9 cellular contexts compared by ENCODE assay signal in the genomic region with DNA sequence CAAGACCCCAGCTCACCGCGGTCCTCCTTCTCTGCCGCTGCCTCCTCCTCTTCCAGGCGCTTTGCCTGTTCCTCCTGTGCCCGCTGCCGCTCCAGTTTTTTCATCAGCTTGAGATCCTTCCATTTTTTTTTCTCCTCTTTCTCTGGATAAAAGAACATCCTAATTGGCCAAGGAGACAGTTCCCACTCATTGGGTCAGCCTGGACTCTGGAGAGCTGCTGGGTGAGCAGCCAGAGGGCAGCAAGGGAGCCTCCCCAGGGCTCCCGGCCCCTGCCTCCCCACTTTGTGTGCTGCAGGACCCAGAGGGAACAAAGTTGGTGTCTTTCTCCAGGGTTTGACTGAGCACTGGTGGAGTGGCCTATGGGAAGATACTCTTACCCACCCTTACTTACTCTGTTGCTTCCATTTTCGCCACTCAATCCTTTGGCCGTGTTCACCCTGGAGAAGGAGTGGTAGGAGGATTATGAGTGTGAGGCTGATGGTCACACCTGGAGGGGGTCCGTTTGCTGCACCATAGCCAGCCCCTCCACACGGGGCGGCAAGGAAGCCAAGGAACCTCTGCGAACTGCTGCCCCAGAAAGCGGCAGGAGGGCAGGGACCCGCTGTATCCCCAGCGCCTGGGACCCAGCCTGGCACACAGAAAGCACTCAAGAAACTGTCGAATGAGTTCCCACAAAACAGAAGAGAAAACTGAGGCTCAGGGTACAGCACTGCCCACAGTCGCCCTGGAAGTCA. TPM values are rescaled to one million over a fixed set of nuclear protein-coding genes. Genes with fewer than 3 reads are reported as not detected.
DNase-seq lines count a peak whose midpoint lies in the region; ATAC-seq, FAIRE-seq and TF ChIP-seq lines count a peak whose summit lies in the region.
"Had no signal": no experiment of that assay in that cellular context is flagged by ENCODE, and none has a peak within 500 bp of the region (broad histone marks: within the 10 kb centered on the region; RNA-seq: fewer than 3 reads in every experiment).

No MANE protein-coding gene starts in this region.

- no peaks in the 10 kb centered on the region for H3K27me3 Mint-ChIP-seq in T-cell

- H3K9me3 ChIP-seq in A549 (no peaks in the 10 kb centered on the region), right atrium auricular region (no peaks in the 10 kb centered on the region), spleen (no peaks in the 10 kb centered on the region)

- peaks cover 18 to 26% (median 19%) of the 10 kb centered on the region in 3 donors for H3K4me1 Mint-ChIP-seq in T-cell

- TF ChIP-seq CTCF in A549 (IDR thresholded peaks at IDR 0.05), result no peak
- no peak for TF ChIP-seq CTCF in right atrium auricular region (IDR thresholded peaks at IDR 0.05)
- TF ChIP-seq CTCF in spleen (IDR thresholded peaks at IDR 0.05 in 8 of 11, conservative IDR thresholded peaks at IDR 0.05 in 3 of 11), result no peak

- peaks cover 26% of the 10 kb centered on the region for H3K36me3 Mint-ChIP-seq in T-cell

- WGBS in A549 (ENCODE audit: missing lambda C conversion rate), result 32% methylated on average over 18 of the region's 18 CpGs
- 30 to 36% (median 34%) methylated on average over 18 of the region's 18 CpGs for WGBS in spleen, 5 donors

- FAIRE-seq in A549 (lab: Jason Lieb, UNC), result no peak
- FAIRE-seq in GM19239 (lab: Jason Lieb, UNC), result no peak
- FAIRE-seq: islet of Langerhans had no signal

- peak; percentile 10 to 15 for ATAC-seq in A549
- peak; percentile 16 for ATAC-seq in GM21360 (IDR thresholded peaks at IDR 0.05; ENCODE audit: unreplicated experiment)
- no peak for ATAC-seq in T-cell (replicated peaks in 1 of 4)
- ATAC-seq in GM18873 (IDR thresholded peaks at IDR 0.05; ENCODE audit: low FRiP score, unreplicated experiment), result no peak

- DNase-seq in A549 (ENCODE audit: low read depth in 1 of 2, low spot score in 1 of 2) (no peak), T-cell (no peak), right atrium auricular region (ENCODE audit: low spot score) (no peak), spleen (no peak), GM19239 (ENCODE audit: insufficient read length, low spot score) (no peak), DMS53 (lab: John Stamatoyannopoulos, UW) (no peak)

- TF ChIP-seq RAD21 in A549 (conservative IDR thresholded peaks at IDR 0.05 in 1 of 2, IDR thresholded peaks at IDR 0.05 in 1 of 2), result no peak

- H3K9me3 Mint-ChIP-seq in T-cell, result no peaks in the 10 kb centered on the region

- no peak for TF ChIP-seq EP300 in A549 (IDR thresholded peaks at IDR 0.05)

- CTCF ChIA-PET in A549 (lab: Yijun Ruan, JAX) (interaction anchor here (0.6 to 1.2 kb wide), 3 partner anchors 10 to 99 kb away, joined by 3 to 12 read pairs (median 3); partner anchors contain the start of gene ENDOG), T-cell (lab: Charles Lee) (interaction anchor here in 1 of 2 donors (0.5 to 1.9 kb wide), 3 partner anchors 11 to 180 kb away, joined by 3 to 7 read pairs (median 3); partner anchors contain the start of gene ENDOG)

- H3K36me3 ChIP-seq in right atrium auricular region (peaks cover 24% of the 10 kb centered on the region), spleen (peaks cover 0 to 55% (median 37%) of the 10 kb centered on the region in 6 donors)

- peak overlapping the region; percentile 94 for H3K27ac Mint-ChIP-seq in T-cell

- POLR2A ChIA-PET in A549 (lab: Yijun Ruan, JAX) (interaction anchor here (0.7 to 1.4 kb wide), 5 partner anchors 10 to 687 kb away, joined by 3 to 24 read pairs (median 4); partner anchors contain the start of gene ENDOG), T-cell (lab: Charles Lee) (interaction anchor here in 1 of 2 donors (1.0 kb wide), 1 partner anchor 69 kb away, joined by 3 read pairs; no protein-coding TSS in a partner anchor)

- peak overlapping the region; percentile 80 for H3K4me2 ChIP-seq in A549

- H3K27me3 ChIP-seq in right atrium auricular region, result no peaks in the 10 kb centered on the region
- no peaks in the 10 kb centered on the region for H3K27me3 ChIP-seq in spleen (replicated peaks in 1 of 7)

- H3K4me3 ChIP-seq in A549 (peak overlapping the region; percentile 84), right atrium auricular region (peak overlapping the region; percentile 94 to 95), spleen (peak overlapping the region; percentile 77 to 99 (median 92))

- peak overlapping the region; percentile 83 to 94 for H3K27ac ChIP-seq in A549
- H3K27ac ChIP-seq in right atrium auricular region, result peak overlapping the region; percentile 65 to 71
- H3K27ac ChIP-seq in spleen, result peak overlapping the region; percentile 75 to 91 (median 86)

- H3K4me1 ChIP-seq in A549 (peaks cover 5% of the 10 kb centered on the region; the same call in 1 of the 3 replicates), right atrium auricular region (peaks cover 0 to 16% of the 10 kb centered on the region in 2 donors), spleen (peaks cover 8 to 32% (median 20%) of the 10 kb centered on the region in 6 donors)

- peak overlapping the region; percentile 88 to 96 (median 90) for H3K4me3 Mint-ChIP-seq in T-cell

- intact Hi-C loops in spleen (cut with DNase I; ENCODE audit: low total_unique reads), result no loop called here

- TF ChIP-seq POLR2A in A549 (IDR thresholded peaks at IDR 0.05; ENCODE audit: low read length), result no peak
- TF ChIP-seq POLR2A in spleen (IDR thresholded peaks at IDR 0.05), result no peak

TF ChIP-seq in A549, 52 proteins besides CTCF, POLR2A, EP300 and RAD21:
- TF ChIP-seq FOSB (CRISPR knock-in tag; IDR thresholded peaks at IDR 0.05) (no peak), RCOR1 (IDR thresholded peaks at IDR 0.05; ENCODE audit: low read depth, low read length) (no peak), TFCP2L1 (CRISPR knock-in tag; IDR thresholded peaks at IDR 0.05) (no peak), MAZ (IDR thresholded peaks at IDR 0.05; ENCODE audit: borderline replicate concordance, low read depth, low read length) (no peak), FOXS1 (CRISPR knock-in tag; IDR thresholded peaks at IDR 0.05) (no peak)
- TF ChIP-seq, protein P1, sequence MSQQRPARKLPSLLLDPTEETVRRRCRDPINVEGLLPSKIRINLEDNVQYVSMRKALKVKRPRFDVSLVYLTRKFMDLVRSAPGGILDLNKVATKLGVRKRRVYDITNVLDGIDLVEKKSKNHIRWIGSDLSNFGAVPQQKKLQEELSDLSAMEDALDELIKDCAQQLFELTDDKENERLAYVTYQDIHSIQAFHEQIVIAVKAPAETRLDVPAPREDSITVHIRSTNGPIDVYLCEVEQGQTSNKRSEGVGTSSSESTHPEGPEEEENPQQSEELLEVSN (IDR thresholded peaks at IDR 0.05; ENCODE audit: borderline replicate concordance, low read depth), result no peak

RNA-seq across cellular contexts. Expression of gene SPOUT1, which starts 0.7 kb away (rescaled TPM):
- polyA plus RNA-seq in A549 (2011; rRNA removed) (24.3 and 25.8 TPM in 2 replicates), A549 (2017; fragmentation: RNase III; extraction: RNeasy Plus Mini Kit Qiagen cat#74134 plus additional on column Dnase treatment) (19.1 to 28.5 TPM (median 26.9 TPM) in 3 replicates), spleen (10 to 100 TPM; 31.9 to 53.5 (median 37.5) TPM)
- 48.7 and 53.3 TPM in 2 replicates for polyA plus RNA-seq in A549 (2012; cell fraction: cytosol; rRNA removed)
- 139 and 144 TPM in 2 replicates for polyA plus RNA-seq in A549 (2012; cell fraction: nucleus; rRNA removed)
- polyA minus RNA-seq in A549 (2011; rRNA and poly(A)+ RNA removed), result 30.7 and 52.8 TPM in 2 replicates
- total RNA-seq in T-cell (10 to 100 TPM; 43.7 to 89.4 (median 82.6) TPM), right atrium auricular region (10 to 100 TPM in 1 of 2 donors, 1 to 10 TPM in 1; 8.5 to 11.6 TPM), spleen (10 to 100 TPM; 34.9 to 54.3 (median 40.3) TPM)

RNA-seq across cellular contexts. Expression of gene ENDOG, which starts 10.6 kb away (rescaled TPM):
- polyA plus RNA-seq in A549 (2011; rRNA removed) (12.6 and 12.8 TPM in 2 replicates), A549 (2017; fragmentation: RNase III; extraction: RNeasy Plus Mini Kit Qiagen cat#74134 plus additional on column Dnase treatment) (17.1 to 18.6 TPM (median 17.3 TPM) in 3 replicates), spleen (10 to 100 TPM; 13.3 to 16.2 (median 15.4) TPM)
- 51.3 and 62.3 TPM in 2 replicates for polyA plus RNA-seq in A549 (2012; cell fraction: cytosol; rRNA removed)
- polyA plus RNA-seq in A549 (2012; cell fraction: nucleus; rRNA removed), result 36.4 and 61.3 TPM in 2 replicates
- polyA minus RNA-seq in A549 (2011; rRNA and poly(A)+ RNA removed), result 15.2 and 15.4 TPM in 2 replicates
- total RNA-seq in T-cell (10 to 100 TPM; 11.3 to 31.1 (median 25.1) TPM), right atrium auricular region (10 to 100 TPM; 33.6 to 74.4 TPM), spleen (10 to 100 TPM in 5 of 7 donors, 1 to 10 TPM in 2; 9.6 to 16.9 (median 12.9) TPM)

RNA-seq across cellular contexts. Expression of gene TBC1D13, which starts 41.8 kb away (rescaled TPM):
- polyA plus RNA-seq in A549 (2011; rRNA removed) (17.6 and 20.6 TPM in 2 replicates), A549 (2017; fragmentation: RNase III; extraction: RNeasy Plus Mini Kit Qiagen cat#74134 plus additional on column Dnase treatment) (12.4 to 14.0 TPM (median 13.9 TPM) in 3 replicates), spleen (10 to 100 TPM; 10.8 to 19.6 (median 16.8) TPM)
- 18.6 and 23.3 TPM in 2 replicates for polyA plus RNA-seq in A549 (2012; cell fraction: cytosol; rRNA removed)
- 28.8 and 30.5 TPM in 2 replicates for polyA plus RNA-seq in A549 (2012; cell fraction: nucleus; rRNA removed)
- 16.5 and 22.4 TPM in 2 replicates for polyA minus RNA-seq in A549 (2011; rRNA and poly(A)+ RNA removed)
- total RNA-seq in T-cell (10 to 100 TPM; 27.6 to 34.3 (median 31.8) TPM), right atrium auricular region (10 to 100 TPM; 14.2 to 17.1 TPM), spleen (10 to 100 TPM; 19.9 to 34.2 (median 27.7) TPM)

RNA-seq across cellular contexts. Expression of gene KYAT1, which starts 52.9 kb away (rescaled TPM):
- polyA plus RNA-seq in A549 (2011; rRNA removed) (10.0 and 12.2 TPM in 2 replicates), A549 (2017; fragmentation: RNase III; extraction: RNeasy Plus Mini Kit Qiagen cat#74134 plus additional on column Dnase treatment) (8.1 to 9.6 TPM (median 8.4 TPM) in 3 replicates), spleen (10 to 100 TPM in 1 of 3 donors, 1 to 10 TPM in 2; 6.6 to 19.9 (median 7.9) TPM)
- 13.5 and 15.8 TPM in 2 replicates for polyA plus RNA-seq in A549 (2012; cell fraction: cytosol; rRNA removed)
- 46.1 and 48.0 TPM in 2 replicates for polyA plus RNA-seq in A549 (2012; cell fraction: nucleus; rRNA removed)
- polyA minus RNA-seq in A549 (2011; rRNA and poly(A)+ RNA removed), result 10.8 and 12.8 TPM in 2 replicates
- total RNA-seq in T-cell (10 to 100 TPM in 4 of 5 donors, 1 to 10 TPM in 1; 9.7 to 15.6 (median 11.7) TPM), right atrium auricular region (10 to 100 TPM; 10.1 to 15.1 TPM), spleen (1 to 10 TPM; 4.7 to 8.7 (median 6.4) TPM)

RNA-seq across cellular contexts. Expression of gene LRRC8A, which starts 53.0 kb away (rescaled TPM):
- polyA plus RNA-seq in A549 (2011; rRNA removed), result 25.9 and 29.2 TPM in 2 replicates
- polyA plus RNA-seq in A549 (2012; cell fraction: cytosol; rRNA removed), result 45.0 and 55.2 TPM in 2 replicates
- 44.2 and 52.1 TPM in 2 replicates for polyA plus RNA-seq in A549 (2012; cell fraction: nucleus; rRNA removed)
- 22.6 to 23.1 TPM (median 22.9 TPM) in 3 replicates for polyA plus RNA-seq in A549 (2017; fragmentation: RNase III; extraction: RNeasy Plus Mini Kit Qiagen cat#74134 plus additional on column Dnase treatment)
- polyA minus RNA-seq in A549 (2011; rRNA and poly(A)+ RNA removed), result 45.9 and 47.6 TPM in 2 replicates
- 10 to 100 TPM; 30.7 to 34.3 (median 33.9) TPM for total RNA-seq in T-cell
- total RNA-seq in right atrium auricular region, result 10 to 100 TPM; 45.3 to 65.9 TPM
- 10 to 100 TPM; 22.8 to 59.0 (median 39.1) TPM for total RNA-seq in spleen
- 10 to 100 TPM in 1 of 3 donors, 1 to 10 TPM in 2; 3.5 to 10.3 (median 5.8) TPM for polyA plus RNA-seq in spleen

Comparison
In these comparisons a context has a peak if more than half of its experiments do, and no peak if none do; other contexts are left out.
1. ATAC-seq: peak in A549 (2 of 2) and GM21360 (single experiment); none in T-cell (0 of 4) and GM18873 (single experiment).
2. Peak in every context shown above with its lines, with median percentiles within 50 percentile points of each other: H3K27ac ChIP-seq and H3K4me3 ChIP-seq.